In genomic region chr6:56037587-56037986, GRCh38 we compare ENCODE assay signal across 17 cellular contexts.
DNase-seq lines count a peak whose midpoint lies in the region; ATAC-seq and TF ChIP-seq lines count a peak whose summit lies in the region.
"Had no signal": no experiment of that assay in that cellular context is flagged by ENCODE, and none has a peak within 500 bp of the region (broad histone marks: within the 10 kb centered on the region; RNA-seq: fewer than 3 reads in every experiment).

No MANE protein-coding gene starts in this region.

- intact Hi-C loops in ascending aorta (cut with DNase I) = loop anchor here (5.0 to 10.0 kb wide), 2 partner anchors 53 to 255 kb away; no protein-coding TSS in a partner anchor
- intact Hi-C loops in gastrocnemius medialis (cut with DNase I; ENCODE audit: low total_unique reads) = no loop called here

- H3F3A ChIP-seq in Loucy (ENCODE audit: low read depth) = no peaks in the 10 kb centered on the region

- no peak overlapping the region for H3K4me3 ChIP-seq in Loucy (ENCODE audit: low read length, poor library complexity, severe bottlenecking)
- no peak overlapping the region for H3K4me3 ChIP-seq in ascending aorta
- H3K4me3 ChIP-seq in fibroblast of pulmonary artery (replicated peaks; ENCODE audit: low read depth, low read length) = no peak overlapping the region
- H3K4me3 ChIP-seq in osteoblast (ENCODE audit: insufficient read depth, low read length) = no peak overlapping the region
- no peak overlapping the region for H3K4me3 ChIP-seq in gastrocnemius medialis
- H3K4me3 ChIP-seq: GM23338 had no signal

- in situ Hi-C loops in gastrocnemius medialis (cut with MboI; ENCODE audit: low sequenced_read_pairs in 4 of 4) = no loop called here

- H3K27me3 ChIP-seq in Loucy (ENCODE audit: insufficient read depth, low read length, poor library complexity, severe bottlenecking) (no peaks in the 10 kb centered on the region), ascending aorta (no peaks in the 10 kb centered on the region), osteoblast (ENCODE audit: insufficient read depth, low read length) (no peaks in the 10 kb centered on the region), gastrocnemius medialis (no peaks in the 10 kb centered on the region)
- H3K27me3 ChIP-seq: BE2C had no signal

- no peaks in the 10 kb centered on the region for H3K4me1 Mint-ChIP-seq in stimulated activated effector memory CD8-positive, alpha-beta T cell treated with anti-CD3 and anti-CD28 coated beads, Interleukin-12 subunit alpha, Interleukin-12 subunit beta, amount 100 ng/mL, for 72 hours
- H3K4me1 Mint-ChIP-seq: CD4-positive, alpha-beta memory T cell; GM23338 had no signal

- H3K4me3 Mint-ChIP-seq in stimulated activated effector memory CD8-positive, alpha-beta T cell treated with anti-CD3 and anti-CD28 coated beads, Interleukin-12 subunit alpha, Interleukin-12 subunit beta, amount 100 ng/mL, for 72 hours = no peak overlapping the region
- H3K4me3 Mint-ChIP-seq: CD4-positive, alpha-beta memory T cell; GM23338 had no signal

- H3K9me3 ChIP-seq in Loucy (ENCODE audit: insufficient read depth, low read depth, low read length) (no peaks in the 10 kb centered on the region), ascending aorta (no peaks in the 10 kb centered on the region), osteoblast (ENCODE audit: low read depth, low read length) (no peaks in the 10 kb centered on the region), gastrocnemius medialis (no peaks in the 10 kb centered on the region)
- H3K9me3 ChIP-seq: BE2C had no signal

- TF ChIP-seq CTCF in Loucy (conservative IDR thresholded peaks at IDR 0.05; ENCODE audit: low read length) (0 out of 2 replicates have a peak, but pooled peaks have one; percentile 16), ascending aorta (IDR thresholded peaks at IDR 0.05) (peak in 2 of 3 experiments; percentile 17 to 34), fibroblast of pulmonary artery (IDR thresholded peaks at IDR 0.05; ENCODE audit: low read length, missing control alignments) (no peak), osteoblast (IDR thresholded peaks at IDR 0.05; ENCODE audit: extremely low read depth, low read depth, low read length) (peak; percentile 37), gastrocnemius medialis (IDR thresholded peaks at IDR 0.05 in 4 of 5, conservative IDR thresholded peaks at IDR 0.05 in 1 of 5) (no peak)

- DNase-seq in ascending aorta (ENCODE audit: low spot score in 2 of 2) (no peak), fibroblast of pulmonary artery (ENCODE audit: low read depth) (peak; percentile 22), osteoblast (ENCODE audit: insufficient read length, low spot score, missing footprints) (no peak), NCI-H748 treated with DMSO at 0.1 percent for 48 hours (lab: John Stamatoyannopoulos, UW) (no peak), DMS53 treated with DMSO at 0.1 percent for 48 hours (lab: John Stamatoyannopoulos, UW; ENCODE audit: unreplicated experiment) (no peak), gastrocnemius medialis (no peak)
- DNase-seq in stimulated activated effector memory CD8-positive, alpha-beta T cell treated with anti-CD3 and anti-CD28 coated beads, Interleukin-12 subunit alpha, Interleukin-12 subunit beta, amount 100 ng/mL, for 72 hours (ENCODE audit: low spot score in 2 of 2) = no peak
- DNase-seq: ACHN; BE2C; CD4-positive, alpha-beta memory T cell; DMS79 treated with DMSO at 0.1 percent for 48 hours; EL; GDM1; H7 had no signal

- H3K27ac Mint-ChIP-seq in stimulated activated effector memory CD8-positive, alpha-beta T cell treated with anti-CD3 and anti-CD28 coated beads, Interleukin-12 subunit alpha, Interleukin-12 subunit beta, amount 100 ng/mL, for 72 hours = no peak overlapping the region
- H3K27ac Mint-ChIP-seq: CD4-positive, alpha-beta memory T cell; GM23338 had no signal

- peaks cover 14% of the 10 kb centered on the region for H3K9me3 Mint-ChIP-seq in stimulated activated effector memory CD8-positive, alpha-beta T cell treated with anti-CD3 and anti-CD28 coated beads, Interleukin-12 subunit alpha, Interleukin-12 subunit beta, amount 100 ng/mL, for 72 hours
- H3K9me3 Mint-ChIP-seq: GM23338 had no signal

- no peak for TF ChIP-seq POLR2A in gastrocnemius medialis (IDR thresholded peaks at IDR 0.05)

- H3K4me2 ChIP-seq in Loucy (ENCODE audit: low read depth, low read length, poor library complexity, severe bottlenecking) (no peak overlapping the region), osteoblast (ENCODE audit: insufficient read depth, low read length) (no peak overlapping the region)
- H3K4me2 ChIP-seq: GM23338 had no signal

- no peaks in the 10 kb centered on the region for H3K9me2 ChIP-seq in Loucy (replicated peaks; ENCODE audit: low read depth, low read length)

- no peaks in the 10 kb centered on the region for H3K36me3 Mint-ChIP-seq in stimulated activated effector memory CD8-positive, alpha-beta T cell treated with anti-CD3 and anti-CD28 coated beads, Interleukin-12 subunit alpha, Interleukin-12 subunit beta, amount 100 ng/mL, for 72 hours
- H3K36me3 Mint-ChIP-seq: CD4-positive, alpha-beta memory T cell had no signal

- no peak for ATAC-seq in stimulated activated effector memory CD8-positive, alpha-beta T cell treated with anti-CD3 and anti-CD28 coated beads, Interleukin-12 subunit alpha, Interleukin-12 subunit beta, amount 100 ng/mL, for 72 hours
- ATAC-seq in gastrocnemius medialis = no peak
- ATAC-seq: GM23338 had no signal

- no peaks in the 10 kb centered on the region for H3K4me1 ChIP-seq in Loucy (ENCODE audit: insufficient read depth, low read length, poor library complexity, severe bottlenecking)
- peaks cover 0 to 3% of the 10 kb centered on the region in 2 donors for H3K4me1 ChIP-seq in ascending aorta
- H3K4me1 ChIP-seq in osteoblast (ENCODE audit: insufficient read depth, low read length) = peaks cover 22% of the 10 kb centered on the region
- H3K4me1 ChIP-seq in gastrocnemius medialis = no peaks in the 10 kb centered on the region
- H3K4me1 ChIP-seq: BE2C had no signal

- H2AFZ ChIP-seq in Loucy (ENCODE audit: low read length) (no peak overlapping the region), osteoblast (ENCODE audit: low read length) (no peak overlapping the region)
- H2AFZ ChIP-seq: GM23338 had no signal

- H3K36me3 ChIP-seq in Loucy (ENCODE audit: insufficient read depth, low read length) (no peaks in the 10 kb centered on the region), ascending aorta (no peaks in the 10 kb centered on the region), osteoblast (ENCODE audit: insufficient read depth, low read length) (no peaks in the 10 kb centered on the region), gastrocnemius medialis (no peaks in the 10 kb centered on the region)
- H3K36me3 ChIP-seq: BE2C had no signal

- H4K20me1 ChIP-seq in Loucy (ENCODE audit: insufficient read depth, low read length, poor library complexity, severe bottlenecking) = no peaks in the 10 kb centered on the region
- no peaks in the 10 kb centered on the region for H4K20me1 ChIP-seq in osteoblast (ENCODE audit: insufficient read depth, low read length)

- H3K79me2 ChIP-seq in Loucy (ENCODE audit: insufficient read depth, low read length) = no peaks in the 10 kb centered on the region
- no peaks in the 10 kb centered on the region for H3K79me2 ChIP-seq in osteoblast (ENCODE audit: insufficient read depth, low read length)

- no peak overlapping the region for H3K9ac ChIP-seq in Loucy (ENCODE audit: low read depth, low read length, poor library complexity, severe bottlenecking)

- H3K27ac ChIP-seq in ascending aorta (no peak overlapping the region), osteoblast (ENCODE audit: low read depth, low read length) (no peak overlapping the region), gastrocnemius medialis (no peak overlapping the region)
- H3K27ac ChIP-seq: C4-2B had no signal

Comparison
In these comparisons a context has a peak if more than half of its experiments do, and no peak if none do; other contexts are left out.
1. CTCF ChIP-seq: peak in Loucy (single experiment), ascending aorta (2 of 3) and osteoblast (single experiment); none in fibroblast of pulmonary artery (single experiment) and gastrocnemius medialis (0 of 5).